9 cellular contexts compared by ENCODE assay signal in genomic region chr5:131355972-131356528, GRCh38.
DNase-seq lines count a peak whose midpoint lies in the region; ATAC-seq and TF ChIP-seq lines count a peak whose summit lies in the region.
"Had no signal": no experiment of that assay in that cellular context is flagged by ENCODE, and none has a peak within 500 bp of the region (broad histone marks: within the 10 kb centered on the region; RNA-seq: fewer than 3 reads in every experiment).

No MANE protein-coding gene starts in this region.

- no peak overlapping the region for H2AFZ ChIP-seq in osteoblast (ENCODE audit: low read length)

- no peak for DNase-seq in T-helper 2 cell treated with Interferon-gamma antibody and Interleukin-4, amounts not matched to agents 5 μg/mL and 100 μg/mL, for 36 hours (ENCODE audit: low spot score)
- DNase-seq in T-helper 2 cell (no peak), osteoblast (ENCODE audit: insufficient read length, low spot score, missing footprints) (peak; percentile 26), upper lobe of right lung (no peak), inferior parietal cortex (ENCODE audit: extremely low spot score) (no peak), right lobe of liver (no peak)
- no peak for DNase-seq in activated naive CD8-positive, alpha-beta T cell treated with anti-CD3 and anti-CD28 coated beads for 36 hours
- DNase-seq: foreskin keratinocyte had no signal

- peak overlapping the region; percentile 25 for H3K4me3 Mint-ChIP-seq in T-helper 2 cell treated with Interferon-gamma antibody and Interleukin-4, amounts not matched to agents 5 μg/mL and 100 μg/mL, for 36 hours
- H3K4me3 Mint-ChIP-seq in activated naive CD8-positive, alpha-beta T cell treated with anti-CD3 and anti-CD28 coated beads for 36 hours: no peak overlapping the region

- peak overlapping the region; percentile 42 for H3K4me2 ChIP-seq in osteoblast (ENCODE audit: insufficient read depth, low read length)

- TF ChIP-seq POLR2A in right lobe of liver (IDR thresholded peaks at IDR 0.05): no peak

- H3K36me3 Mint-ChIP-seq in T-helper 2 cell treated with Interferon-gamma antibody and Interleukin-4, amounts not matched to agents 5 μg/mL and 100 μg/mL, for 36 hours (ENCODE audit: low read depth): peaks cover 36% of the 10 kb centered on the region
- peaks cover 35% of the 10 kb centered on the region for H3K36me3 Mint-ChIP-seq in activated naive CD8-positive, alpha-beta T cell treated with anti-CD3 and anti-CD28 coated beads for 36 hours

- H3K4me3 ChIP-seq in osteoblast (ENCODE audit: insufficient read depth, low read length) (no peak overlapping the region), upper lobe of right lung (no peak overlapping the region), right lobe of liver (no peak overlapping the region)

- no peaks in the 10 kb centered on the region for H3K27me3 ChIP-seq in osteoblast (ENCODE audit: insufficient read depth, low read length)
- no peaks in the 10 kb centered on the region for H3K27me3 ChIP-seq in upper lobe of right lung
- no peaks in the 10 kb centered on the region for H3K27me3 ChIP-seq in right lobe of liver
- H3K27me3 ChIP-seq: foreskin keratinocyte had no signal

- intact Hi-C loops in upper lobe of right lung (cut with DNase I): no loop called here
- intact Hi-C loops in right lobe of liver (cut with DNase I): no loop called here

- H3K9me3 ChIP-seq in osteoblast (ENCODE audit: low read depth, low read length) (no peaks in the 10 kb centered on the region), upper lobe of right lung (no peaks in the 10 kb centered on the region), right lobe of liver (no peaks in the 10 kb centered on the region)

- no peaks in the 10 kb centered on the region for H4K20me1 ChIP-seq in osteoblast (ENCODE audit: insufficient read depth, low read length)

- no peaks in the 10 kb centered on the region for H3K27me3 Mint-ChIP-seq in T-helper 2 cell treated with Interferon-gamma antibody and Interleukin-4, amounts not matched to agents 5 μg/mL and 100 μg/mL, for 36 hours (ENCODE audit: low read depth)
- no peaks in the 10 kb centered on the region for H3K27me3 Mint-ChIP-seq in activated naive CD8-positive, alpha-beta T cell treated with anti-CD3 and anti-CD28 coated beads for 36 hours

- peak; percentile 55 for ATAC-seq in HG02981 (IDR thresholded peaks at IDR 0.05; ENCODE audit: unreplicated experiment)
- ATAC-seq in upper lobe of right lung: no peak
- no peak for ATAC-seq in right lobe of liver
- ATAC-seq: foreskin keratinocyte had no signal

- H3K9me3 Mint-ChIP-seq in T-helper 2 cell treated with Interferon-gamma antibody and Interleukin-4, amounts not matched to agents 5 μg/mL and 100 μg/mL, for 36 hours: no peaks in the 10 kb centered on the region
- H3K9me3 Mint-ChIP-seq in activated naive CD8-positive, alpha-beta T cell treated with anti-CD3 and anti-CD28 coated beads for 36 hours: no peaks in the 10 kb centered on the region

- H3K79me2 ChIP-seq in osteoblast (ENCODE audit: insufficient read depth, low read length): no peaks in the 10 kb centered on the region

- no peak overlapping the region for H3K27ac ChIP-seq in osteoblast (ENCODE audit: low read depth, low read length)
- no peak overlapping the region for H3K27ac ChIP-seq in upper lobe of right lung
- no peak overlapping the region for H3K27ac ChIP-seq in right lobe of liver
- H3K27ac ChIP-seq: foreskin keratinocyte had no signal

- no peak for TF ChIP-seq CTCF in osteoblast (IDR thresholded peaks at IDR 0.05; ENCODE audit: extremely low read depth, low read depth, low read length)
- TF ChIP-seq CTCF in upper lobe of right lung (IDR thresholded peaks at IDR 0.05): no peak
- no peak for TF ChIP-seq CTCF in right lobe of liver (IDR thresholded peaks at IDR 0.05)

- WGBS in right lobe of liver (ENCODE audit: insufficient coverage, low coverage, low lambda C conversion rate, missing lambda C conversion rate): 67% methylated on average over 1 of the region's 1 CpG

- H3K36me3 ChIP-seq in osteoblast (ENCODE audit: insufficient read depth, low read length) (no peaks in the 10 kb centered on the region), upper lobe of right lung (peaks cover 17% of the 10 kb centered on the region), right lobe of liver (peaks cover 0 to 9% (median 3%) of the 10 kb centered on the region in 4 donors)

- H3K4me1 ChIP-seq in osteoblast (ENCODE audit: insufficient read depth, low read length) (peaks cover 10% of the 10 kb centered on the region), upper lobe of right lung (peaks cover 10% of the 10 kb centered on the region), right lobe of liver (no peaks in the 10 kb centered on the region)
- H3K4me1 ChIP-seq: foreskin keratinocyte had no signal

- H3K27ac Mint-ChIP-seq in T-helper 2 cell treated with Interferon-gamma antibody and Interleukin-4, amounts not matched to agents 5 μg/mL and 100 μg/mL, for 36 hours: peak overlapping the region; percentile 67
- H3K27ac Mint-ChIP-seq in activated naive CD8-positive, alpha-beta T cell treated with anti-CD3 and anti-CD28 coated beads for 36 hours: peak overlapping the region; percentile 69

- peaks cover 40% of the 10 kb centered on the region for H3K4me1 Mint-ChIP-seq in T-helper 2 cell treated with Interferon-gamma antibody and Interleukin-4, amounts not matched to agents 5 μg/mL and 100 μg/mL, for 36 hours (ENCODE audit: low read depth)
- H3K4me1 Mint-ChIP-seq in activated naive CD8-positive, alpha-beta T cell treated with anti-CD3 and anti-CD28 coated beads for 36 hours: peaks cover 52% of the 10 kb centered on the region
